In genomic region chr20:18428490-18429173, GRCh38 we compare ENCODE assay signal across 15 cellular contexts. TPM values are rescaled to one million over a fixed set of nuclear protein-coding genes. Genes with fewer than 3 reads are reported as not detected.
DNase-seq lines count a peak whose midpoint lies in the region; ATAC-seq, FAIRE-seq and TF ChIP-seq lines count a peak whose summit lies in the region.
"Had no signal": no experiment of that assay in that cellular context is flagged by ENCODE, and none has a peak within 500 bp of the region (broad histone marks: within the 10 kb centered on the region; RNA-seq: fewer than 3 reads in every experiment).

No MANE protein-coding gene starts in this region.

- peaks cover 5% of the 10 kb centered on the region for H3K4me1 ChIP-seq in left ventricle myocardium inferior
- peaks cover 0 to 3% (median 0%) of the 10 kb centered on the region in 3 donors for H3K4me1 ChIP-seq in pancreas
- H3K4me1 ChIP-seq in suprapubic skin: peaks cover 3% of the 10 kb centered on the region
- H3K4me1 ChIP-seq: SJSA1 had no signal

- H3K27ac Mint-ChIP-seq in activated naive CD8-positive, alpha-beta T cell treated with anti-CD3 and anti-CD28 coated beads for 36 hours: no peak overlapping the region
- H3K27ac Mint-ChIP-seq: CD4-positive, alpha-beta T cell; mesothelial cell of epicardium had no signal

- H3K36me3 Mint-ChIP-seq in activated naive CD8-positive, alpha-beta T cell treated with anti-CD3 and anti-CD28 coated beads for 36 hours: no peaks in the 10 kb centered on the region
- H3K36me3 Mint-ChIP-seq: mesothelial cell of epicardium had no signal

- H3K36me3 ChIP-seq in left ventricle myocardium inferior (peaks cover 7% of the 10 kb centered on the region), pancreas (no peaks in the 10 kb centered on the region), suprapubic skin (no peaks in the 10 kb centered on the region)
- H3K36me3 ChIP-seq: SJSA1, thoracic aorta had no signal

- no peaks in the 10 kb centered on the region for H3K9me3 ChIP-seq in left ventricle myocardium inferior (replicated peaks)
- no peaks in the 10 kb centered on the region for H3K9me3 ChIP-seq in pancreas
- no peaks in the 10 kb centered on the region for H3K9me3 ChIP-seq in suprapubic skin
- H3K9me3 ChIP-seq: SJSA1, thoracic aorta had no signal

- intact Hi-C loops in left ventricle myocardium inferior (cut with micrococcal nuclease) (no loop called here), pancreas (cut with DNase I) (no loop called here)

- no peaks in the 10 kb centered on the region for H3K4me1 Mint-ChIP-seq in activated naive CD8-positive, alpha-beta T cell treated with anti-CD3 and anti-CD28 coated beads for 36 hours

- TF ChIP-seq EP300 in suprapubic skin (IDR thresholded peaks at IDR 0.05): no peak

- no peak overlapping the region for H3K4me3 Mint-ChIP-seq in activated naive CD8-positive, alpha-beta T cell treated with anti-CD3 and anti-CD28 coated beads for 36 hours
- H3K4me3 Mint-ChIP-seq: CD4-positive, alpha-beta T cell; mesothelial cell of epicardium had no signal

- WGBS in pancreas, 2 donors: 41 to 57% methylated on average over 3 of the region's 3 CpGs
- 73% methylated on average over 3 of the region's 3 CpGs for WGBS in suprapubic skin

- H3K27ac ChIP-seq in VCaP (peak overlapping the region; percentile 84), left ventricle myocardium inferior (replicated peaks) (no peak overlapping the region), pancreas (no peak overlapping the region), suprapubic skin (no peak overlapping the region)
- H3K27ac ChIP-seq: SJSA1, thoracic aorta had no signal

- H3K27me3 Mint-ChIP-seq in activated naive CD8-positive, alpha-beta T cell treated with anti-CD3 and anti-CD28 coated beads for 36 hours: no peaks in the 10 kb centered on the region
- H3K27me3 Mint-ChIP-seq: CD4-positive, alpha-beta T cell had no signal

- no peaks in the 10 kb centered on the region for H3K9me3 Mint-ChIP-seq in activated naive CD8-positive, alpha-beta T cell treated with anti-CD3 and anti-CD28 coated beads for 36 hours
- H3K9me3 Mint-ChIP-seq: CD4-positive, alpha-beta T cell; mesothelial cell of epicardium had no signal

- FAIRE-seq in pancreas (lab: Jason Lieb, UNC): no peak

- peak in 3 of 4 donors; percentile 51 to 67 (median 52) for ATAC-seq in pancreas

- DNase-seq in HT-29 (ENCODE audit: low spot score) (peak; percentile 41), left ventricle myocardium inferior (peak; percentile 17), pancreas (peak in 4 of 6 donors; percentile 20 to 50 (median 32)), COLO829 (ENCODE audit: low spot score) (no peak), suprapubic skin (ENCODE audit: low spot score in 2 of 2) (no peak)
- DNase-seq in activated CD8-positive, alpha-beta memory T cell treated with anti-CD3 and anti-CD28 coated beads for 24 hours: no peak
- DNase-seq in activated naive CD8-positive, alpha-beta T cell treated with anti-CD3 and anti-CD28 coated beads for 36 hours: no peak
- DNase-seq: activated CD8-positive, alpha-beta memory T cell treated with anti-CD3 and anti-CD28 coated beads, Interleukin-2, amount 50 U/mL, for 4 hours; CD4-positive, alpha-beta T cell; glutamatergic neuron; retina had no signal

- H3K27me3 ChIP-seq in left ventricle myocardium inferior (ENCODE audit: low read depth) (no peaks in the 10 kb centered on the region), pancreas (no peaks in the 10 kb centered on the region), suprapubic skin (no peaks in the 10 kb centered on the region)
- H3K27me3 ChIP-seq: SJSA1 had no signal

- no peak overlapping the region for H3K4me3 ChIP-seq in left ventricle myocardium inferior
- H3K4me3 ChIP-seq in pancreas: no peak overlapping the region
- H3K4me3 ChIP-seq in suprapubic skin: no peak overlapping the region
- H3K4me3 ChIP-seq: SJSA1, thoracic aorta had no signal

- no peak for TF ChIP-seq POLR2A in suprapubic skin (IDR thresholded peaks at IDR 0.05)

- TF ChIP-seq CTCF in VCaP (conservative IDR thresholded peaks at IDR 0.05) (no peak), left ventricle myocardium inferior (IDR thresholded peaks at IDR 0.05; ENCODE audit: borderline replicate concordance) (no peak), pancreas (IDR thresholded peaks at IDR 0.05) (no peak), suprapubic skin (IDR thresholded peaks at IDR 0.05) (no peak)

RNA-seq across cellular contexts. Expression of gene DZANK1, which starts 38.2 kb away (rescaled TPM):
- 0.83 and 1.5 TPM in 2 replicates for total RNA-seq in HT-29 (2014; rRNA removed; shearing (Covaris generic))
- total RNA-seq in left ventricle myocardium inferior: 0.60 TPM
- total RNA-seq in pancreas: 1 to 10 TPM in 2 of 6 donors, under 1 TPM in 4; 0.73 to 1.8 (median 0.95) TPM
- polyA plus RNA-seq in pancreas: 1 to 10 TPM; 2.4 to 3.6 TPM
- 1 to 10 TPM; 1.7 to 4.5 (median 3.0) TPM for total RNA-seq in suprapubic skin
- 1 to 10 TPM; 1.7 to 1.9 TPM for total RNA-seq in activated naive CD8-positive, alpha-beta T cell treated with anti-CD3 and anti-CD28 coated beads for 36 hours

RNA-seq across cellular contexts. Expression of gene POLR3F, which starts 38.6 kb away (rescaled TPM):
- 12.9 and 18.3 TPM in 2 replicates for total RNA-seq in HT-29 (2014; rRNA removed; shearing (Covaris generic))
- total RNA-seq in left ventricle myocardium inferior (8.4 TPM), pancreas (1 to 10 TPM; 3.3 to 4.8 (median 3.8) TPM), suprapubic skin (10 to 100 TPM in 1 of 4 donors, 1 to 10 TPM in 3; 6.9 to 13.7 (median 7.1) TPM)
- polyA plus RNA-seq in pancreas: 1 to 10 TPM; 4.4 to 8.6 TPM
- total RNA-seq in activated naive CD8-positive, alpha-beta T cell treated with anti-CD3 and anti-CD28 coated beads for 36 hours: 10 to 100 TPM; 12.9 to 14.5 TPM

Comparison
In these comparisons a context has a peak if more than half of its experiments do, and no peak if none do; other contexts are left out.
1. DNase-seq: peak in HT-29 (single experiment), left ventricle myocardium inferior (single experiment) and pancreas (4 of 6); none in COLO829 (single experiment), activated CD8-positive, alpha-beta memory T cell treated with anti-CD3 and anti-CD28 coated beads for 24 hours (single experiment), suprapubic skin (0 of 2) and activated naive CD8-positive, alpha-beta T cell treated with anti-CD3 and anti-CD28 coated beads for 36 hours (single experiment).